In genomic region chr19:5031231-5032100, GRCh38 we compare ENCODE assay signal across 8 cellular contexts.
A peak's percentile ranks its signal among the peaks of the same experiment; 100 is the strongest.
DNase-seq lines count a peak whose midpoint lies in the region; ATAC-seq and TF ChIP-seq lines count a peak whose summit lies in the region.

No MANE protein-coding gene starts in this region.

- H3K4me1 ChIP-seq in trophoblast cell (ENCODE audit: control insufficient read depth in 1 of 2, insufficient read depth in 2 of 2, low read length in 2 of 2): peaks cover 9 to 11% of the 10 kb centered on the region in 2 experiments
- H3K4me1 ChIP-seq in transverse colon: peaks cover 0 to 22% (median 9%) of the 10 kb centered on the region in 4 donors

- no peak overlapping the region for H4K91ac ChIP-seq in trophoblast cell (ENCODE audit: low read depth, low read length)

- H3K4ac ChIP-seq in trophoblast cell (ENCODE audit: low read depth, low read length): peak overlapping the region; percentile 39

- intact Hi-C loops in transverse colon (cut with DNase I; ENCODE audit: low total_unique reads): loop anchor here (2.0 to 10.0 kb wide), 3 partner anchors 47 to 219 kb away; no protein-coding TSS in a partner anchor

- H3K23ac ChIP-seq in trophoblast cell (ENCODE audit: low read length): no peak overlapping the region

- no peak overlapping the region for H2AK5ac ChIP-seq in trophoblast cell (ENCODE audit: low read length)

- peak overlapping the region; percentile 1 for H3K18ac ChIP-seq in trophoblast cell (ENCODE audit: low read length)

- no peak overlapping the region for H3K4me2 ChIP-seq in trophoblast cell (ENCODE audit: low read length)

- DNase-seq in NCI-H748 (lab: John Stamatoyannopoulos, UW; ENCODE audit: unreplicated experiment) (peak; percentile 49), NCI-H748 treated with DMSO at 0.1 percent for 48 hours (lab: John Stamatoyannopoulos, UW) (no peak), glomerular visceral epithelial cell (ENCODE audit: extremely low spot score) (peak; percentile 85), trophoblast cell (peak; percentile 60 to 87), transverse colon (peak; percentile 86)
- DNase-seq in activated naive CD4-positive, alpha-beta T cell treated with Interleukin-2 at 50 U/mL for 16 hours: peak; percentile 83

- H3K27me3 ChIP-seq in trophoblast cell (ENCODE audit: insufficient read depth, low read length) (no peaks in the 10 kb centered on the region), transverse colon (no peaks in the 10 kb centered on the region)

- WGBS in trophoblast cell (ENCODE audit: extremely low coverage, insufficient coverage, insufficient read length): no CpG with 5 or more reads among the region's 29 CpGs
- 57% methylated on average over 24 of the region's 29 CpGs; no CpG with 5 or more reads in 1 of the 2 donors for WGBS in transverse colon (ENCODE audit: low coverage in 1 of 2), 2 donors

- no peak for TF ChIP-seq POLR2A in transverse colon (IDR thresholded peaks at IDR 0.05)

- H3K79me2 ChIP-seq in trophoblast cell (ENCODE audit: control insufficient read depth, insufficient read depth, low read length, poor library complexity): peaks cover 12% of the 10 kb centered on the region

- H3K79me1 ChIP-seq in trophoblast cell (ENCODE audit: low read length): no peaks in the 10 kb centered on the region

- peak; percentile 94 for ATAC-seq in SK-N-SH treated with all-trans-retinoic acid at 6 μM for 48 hours

- no peak overlapping the region for H3K4me3 ChIP-seq in trophoblast cell (ENCODE audit: low read depth, low read length)
- no peak overlapping the region for H3K4me3 ChIP-seq in transverse colon

- H3K27ac ChIP-seq in trophoblast cell (ENCODE audit: low read depth, low read length) (no peak overlapping the region), transverse colon (no peak overlapping the region)

- in situ Hi-C loops in transverse colon (cut with MboI; ENCODE audit: low pct_ligation_motif_present in 1 of 4, low pct_unique_long_range_greater_than_20kb in 1 of 4, low sequenced_read_pairs in 3 of 4): loop anchor here in 3 of 4 donors (5.0 to 25.0 kb wide), 3 partner anchors 157 to 169 kb away; partner anchors contain the start of gene PLIN3 (in 1 of the 3)

- H3K9me3 ChIP-seq in trophoblast cell (ENCODE audit: insufficient read depth, low read depth, low read length) (no peaks in the 10 kb centered on the region), transverse colon (no peaks in the 10 kb centered on the region)

- H3K14ac ChIP-seq in trophoblast cell (ENCODE audit: low read length): no peak overlapping the region

- H2BK120ac ChIP-seq in trophoblast cell (ENCODE audit: insufficient read depth, low read length, poor library complexity): no peak overlapping the region

- peaks cover 39 to 43% of the 10 kb centered on the region in 2 experiments for H3K36me3 ChIP-seq in trophoblast cell (ENCODE audit: control insufficient read depth in 1 of 2, insufficient read depth in 2 of 2, low read length in 2 of 2)
- peaks cover 0 to 8% (median 2%) of the 10 kb centered on the region in 4 donors for H3K36me3 ChIP-seq in transverse colon

- no peak overlapping the region for H2AFZ ChIP-seq in trophoblast cell (ENCODE audit: insufficient read depth, low read length, poor library complexity)

- peak; percentile 91 for TF ChIP-seq CTCF in LNCAP (IDR thresholded peaks at IDR 0.05)
- TF ChIP-seq CTCF in transverse colon (IDR thresholded peaks at IDR 0.05): peak; percentile 91 to 95 (median 92)

- H4K12ac ChIP-seq in trophoblast cell (ENCODE audit: low read depth, low read length): no peak overlapping the region

- H4K8ac ChIP-seq in trophoblast cell (ENCODE audit: low read depth, low read length): no peak overlapping the region

- no peak overlapping the region for H2BK5ac ChIP-seq in trophoblast cell (ENCODE audit: low read depth, low read length, poor library complexity)

- no peak overlapping the region for H3K9ac ChIP-seq in trophoblast cell (ENCODE audit: low read length)

- no peak for TF ChIP-seq EP300 in transverse colon (IDR thresholded peaks at IDR 0.05; ENCODE audit: low read depth)

- no peak overlapping the region for H2BK12ac ChIP-seq in trophoblast cell (ENCODE audit: low read length)

TF ChIP-seq in SK-N-SH treated with all-trans-retinoic acid at 6 μM for 48 hours, 23 proteins besides CTCF, POLR2A, EP300 and RAD21:
- TF ChIP-seq ESRRG (CRISPR knock-in tag; IDR thresholded peaks at IDR 0.05): no peak
TF ChIP-seq in SK-N-SH treated with all-trans-retinoic acid at 6 μM for 48 hours: peak in this region for 0.
